Comparison of ENCODE assay signal across 7 cellular contexts in the genomic region with DNA sequence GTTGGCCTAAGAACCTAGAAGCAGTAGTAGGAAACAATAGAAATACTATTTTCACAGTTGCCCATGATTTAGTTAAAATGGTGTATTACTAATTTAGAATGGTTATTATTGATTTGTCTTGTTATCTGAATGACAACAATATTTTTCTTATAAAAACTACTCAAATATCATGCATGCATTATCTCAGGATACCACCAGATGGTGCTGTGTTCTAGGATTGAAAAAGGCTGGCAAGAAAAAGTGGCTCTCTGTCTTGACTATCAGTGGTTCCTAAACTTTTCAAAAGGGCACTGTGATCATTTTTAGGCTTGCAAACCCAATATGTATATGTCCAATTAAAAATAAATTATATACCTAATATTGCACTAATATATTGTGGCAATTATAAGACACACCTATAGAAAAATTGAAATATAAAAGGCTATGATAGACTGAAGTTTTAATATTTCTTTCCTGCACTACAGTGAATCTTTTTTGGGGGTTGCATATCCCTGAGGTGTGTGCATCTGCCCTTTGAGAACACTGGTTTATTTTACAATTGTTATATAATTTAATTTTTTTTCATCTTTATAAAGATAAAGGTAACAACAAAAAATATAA.
A peak's percentile ranks its signal among the peaks of the same experiment; 100 is the strongest.
DNase-seq lines count a peak whose midpoint lies in the region; ATAC-seq and TF ChIP-seq lines count a peak whose summit lies in the region.

No MANE protein-coding gene starts in this region.

- no peak overlapping the region for H3K4me2 ChIP-seq in osteoblast (ENCODE audit: insufficient read depth, low read length)

- H3K9me3 ChIP-seq in osteoblast (ENCODE audit: low read depth, low read length): no peaks in the 10 kb centered on the region

- CTCF ChIA-PET in HEK293T (lab: Yijun Ruan, JAX): no interaction called here

- DNase-seq in Daoy (ENCODE audit: low read depth) (peak; percentile 34), HEK293T (ENCODE audit: extremely low spot score) (peak; percentile 52), NOMO-1 treated with DMSO at 0.1 percent for 48 hours (lab: John Stamatoyannopoulos, UW; ENCODE audit: unreplicated experiment) (peak; percentile 20), dermis microvascular lymphatic vessel endothelial cell (ENCODE audit: low read depth in 2 of 2) (peak; percentile 25 to 59), osteoblast (ENCODE audit: insufficient read length, low spot score, missing footprints) (peak; percentile 9)
- DNase-seq in stimulated activated CD4-positive, alpha-beta T cell treated with anti-CD3 and anti-CD28 coated beads, Interleukin-12 subunit alpha, Interleukin-12 subunit beta, amount 100 ng/mL, for 4 hours: no peak

- no peak for ATAC-seq in HG03175 (IDR thresholded peaks at IDR 0.05; ENCODE audit: unreplicated experiment)

- H3K36me3 ChIP-seq in osteoblast (ENCODE audit: insufficient read depth, low read length): no peaks in the 10 kb centered on the region

- H3K4me1 ChIP-seq in osteoblast (ENCODE audit: insufficient read depth, low read length): peaks cover 23% of the 10 kb centered on the region

- H3K4me3 ChIP-seq in osteoblast (ENCODE audit: insufficient read depth, low read length): no peak overlapping the region

- no peak overlapping the region for H2AFZ ChIP-seq in osteoblast (ENCODE audit: low read length)

- peak; percentile 74 for TF ChIP-seq CTCF in osteoblast (IDR thresholded peaks at IDR 0.05; ENCODE audit: extremely low read depth, low read depth, low read length)

- no peak overlapping the region for H3K27ac ChIP-seq in osteoblast (ENCODE audit: low read depth, low read length)

- POLR2A ChIA-PET in HEK293T (lab: Yijun Ruan, JAX): no interaction called here

- no peaks in the 10 kb centered on the region for H3K79me2 ChIP-seq in osteoblast (ENCODE audit: insufficient read depth, low read length)

- H3K27me3 ChIP-seq in osteoblast (ENCODE audit: insufficient read depth, low read length): no peaks in the 10 kb centered on the region

- H4K20me1 ChIP-seq in osteoblast (ENCODE audit: insufficient read depth, low read length): no peaks in the 10 kb centered on the region

TF ChIP-seq in HEK293T, 16 proteins besides CTCF, POLR2A, EP300 and RAD21:
- TF ChIP-seq NFRKB (IDR thresholded peaks at IDR 0.05) (no peak), CTBP1 (IDR thresholded peaks at IDR 0.05; ENCODE audit: borderline replicate concordance) (no peak), L3MBTL2 (conservative IDR thresholded peaks at IDR 0.05) (no peak), TARDBP (IDR thresholded peaks at IDR 0.05) (no peak), FOXA1 (IDR thresholded peaks at IDR 0.05) (no peak), ELF4 (IDR thresholded peaks at IDR 0.05) (no peak), FOXM1 (IDR thresholded peaks at IDR 0.05; ENCODE audit: borderline replicate concordance) (no peak), ARNT (IDR thresholded peaks at IDR 0.05) (no peak), BHLHE40 (IDR thresholded peaks at IDR 0.05; ENCODE audit: borderline replicate concordance) (no peak)
- TF ChIP-seq, protein P1, sequence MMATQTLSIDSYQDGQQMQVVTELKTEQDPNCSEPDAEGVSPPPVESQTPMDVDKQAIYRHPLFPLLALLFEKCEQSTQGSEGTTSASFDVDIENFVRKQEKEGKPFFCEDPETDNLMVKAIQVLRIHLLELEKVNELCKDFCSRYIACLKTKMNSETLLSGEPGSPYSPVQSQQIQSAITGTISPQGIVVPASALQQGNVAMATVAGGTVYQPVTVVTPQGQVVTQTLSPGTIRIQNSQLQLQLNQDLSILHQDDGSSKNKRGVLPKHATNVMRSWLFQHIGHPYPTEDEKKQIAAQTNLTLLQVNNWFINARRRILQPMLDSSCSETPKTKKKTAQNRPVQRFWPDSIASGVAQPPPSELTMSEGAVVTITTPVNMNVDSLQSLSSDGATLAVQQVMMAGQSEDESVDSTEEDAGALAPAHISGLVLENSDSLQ (IDR thresholded peaks at IDR 0.05): no peak
TF ChIP-seq in HEK293T: peak in this region for 0.
